Comparison of ENCODE assay signal across 8 cellular contexts in genomic region chr2:60880988-60881932, GRCh38. TPM values are rescaled to one million over a fixed set of nuclear protein-coding genes. Genes with fewer than 3 reads are reported as not detected.
DNase-seq lines count a peak whose midpoint lies in the region; ATAC-seq and TF ChIP-seq lines count a peak whose summit lies in the region.

TSS of gene REL (plus strand) at chr2:60881574. CDS start at chr2:60881841, 267 bp downstream.

- DNase-seq in AG08396 (ENCODE audit: low spot score) (peak; percentile 97), NCI-H2196 treated with DMSO at 0.1 percent for 48 hours (lab: John Stamatoyannopoulos, UW; ENCODE audit: unreplicated experiment) (peak; percentile 55), activated B cell treated with CpG ODN at 0.5 μM for 24 hours (peak; percentile 88), cardiac fibroblast (ENCODE audit: low read depth in 2 of 2) (peak; percentile 87 to 95), inferior parietal cortex (ENCODE audit: extremely low spot score) (peak; percentile 75), spleen (peak; percentile 99)

- TF ChIP-seq CTCF in activated B cell treated with CpG ODN at 0.5 μM for 24 hours (IDR thresholded peaks at IDR 0.05) = no peak
- peak; percentile 36 for TF ChIP-seq CTCF in cardiac fibroblast (IDR thresholded peaks at IDR 0.05; ENCODE audit: low read depth, low read length)
- peak in 10 of 11 experiments; percentile 8 to 65 (median 37) for TF ChIP-seq CTCF in spleen (IDR thresholded peaks at IDR 0.05 in 8 of 11, conservative IDR thresholded peaks at IDR 0.05 in 3 of 11)

- no peaks in the 10 kb centered on the region for H3K27me3 Mint-ChIP-seq in activated B cell treated with CpG ODN at 0.5 μM for 24 hours

- CTCF ChIA-PET in activated B cell treated with CpG ODN at 0.5 μM for 24 hours (lab: Charles Lee) = interaction anchor here (0.8 to 4.0 kb wide), 11 partner anchors 13 to 118 kb away, joined by 3 to 54 read pairs (median 4); no protein-coding TSS in a partner anchor

- H3K9me3 ChIP-seq in spleen = no peaks in the 10 kb centered on the region

- H3K27ac ChIP-seq in spleen = peak within 1 kb of the TSS; percentile 98 to 100 (median 99)

- peaks cover 2% of the 10 kb centered on the region for H3K9me3 Mint-ChIP-seq in activated B cell treated with CpG ODN at 0.5 μM for 24 hours

- peak; percentile 54 for ATAC-seq in GM18870 (IDR thresholded peaks at IDR 0.05; ENCODE audit: unreplicated experiment)
- ATAC-seq in HG03108 (IDR thresholded peaks at IDR 0.05; ENCODE audit: unreplicated experiment) = peak; percentile 80
- peak; percentile 73 for ATAC-seq in activated B cell treated with CpG ODN at 0.5 μM for 24 hours (ENCODE audit: low read depth)

- H3K27me3 ChIP-seq in spleen (replicated peaks in 1 of 7) = no peaks in the 10 kb centered on the region

- intact Hi-C loops in activated B cell treated with CpG ODN at 0.5 μM for 24 hours (cut with micrococcal nuclease) = loop anchor here (1.0 to 5.0 kb wide), 14 partner anchors 8 to 1826 kb away; partner anchors contain the start of genes EHBP1 and USP34
- intact Hi-C loops in spleen (cut with DNase I; ENCODE audit: low total_unique reads) = no loop called here

- H3K4me1 ChIP-seq in spleen = peaks cover 15 to 50% (median 34%) of the 10 kb centered on the region in 6 donors

- peak within 1 kb of the TSS; percentile 95 for H3K27ac Mint-ChIP-seq in activated B cell treated with CpG ODN at 0.5 μM for 24 hours

- H3K4me3 ChIP-seq in cardiac fibroblast (replicated peaks in 1 of 2; ENCODE audit: low read depth in 2 of 2, low read length in 2 of 2) = peak within 1 kb of the TSS; percentile 63 to 74
- peak within 1 kb of the TSS; percentile 58 to 86 (median 66) for H3K4me3 ChIP-seq in spleen

- no peaks in the 10 kb centered on the region for H3K36me3 ChIP-seq in spleen

- peaks cover 38% of the 10 kb centered on the region for H3K36me3 Mint-ChIP-seq in activated B cell treated with CpG ODN at 0.5 μM for 24 hours (ENCODE audit: low read depth)

- POLR2A ChIA-PET in activated B cell treated with CpG ODN at 0.5 μM for 24 hours (lab: Charles Lee) = interaction anchor here (0.5 to 7.2 kb wide), 37 partner anchors 8 to 657 kb away, joined by 3 to 250 read pairs (median 8); partner anchors contain the start of genes PAPOLG, PEX13 and XPO1

- TF ChIP-seq POLR2A in spleen (IDR thresholded peaks at IDR 0.05) = peak; percentile 83 to 96 (median 96)

- H3K4me1 Mint-ChIP-seq in activated B cell treated with CpG ODN at 0.5 μM for 24 hours = peaks cover 36% of the 10 kb centered on the region

- 0 to 2% (median 0%) methylated on average over 56 to 98 of the region's 98 CpGs for WGBS in spleen, 5 donors

- peak within 1 kb of the TSS; percentile 98 for H3K4me3 Mint-ChIP-seq in activated B cell treated with CpG ODN at 0.5 μM for 24 hours

RNA-seq across cellular contexts. Expression of gene REL, which starts in this region (rescaled TPM):
- total RNA-seq in activated B cell treated with CpG ODN at 0.5 μM for 24 hours (211 and 238 TPM in 2 replicates), spleen (10 to 100 TPM; 53.4 to 68.8 (median 56.2) TPM)
- polyA plus RNA-seq in spleen = 1 to 10 TPM; 1.3 to 4.7 (median 1.5) TPM

Comparison
In these comparisons a context has a peak if more than half of its experiments do, and no peak if none do; other contexts are left out.
1. Peak in every context shown above with its lines: DNase-seq, ATAC-seq, H3K4me3 ChIP-seq and H3K27ac ChIP-seq.